39 cellular contexts compared by ENCODE assay signal in the genomic region with DNA sequence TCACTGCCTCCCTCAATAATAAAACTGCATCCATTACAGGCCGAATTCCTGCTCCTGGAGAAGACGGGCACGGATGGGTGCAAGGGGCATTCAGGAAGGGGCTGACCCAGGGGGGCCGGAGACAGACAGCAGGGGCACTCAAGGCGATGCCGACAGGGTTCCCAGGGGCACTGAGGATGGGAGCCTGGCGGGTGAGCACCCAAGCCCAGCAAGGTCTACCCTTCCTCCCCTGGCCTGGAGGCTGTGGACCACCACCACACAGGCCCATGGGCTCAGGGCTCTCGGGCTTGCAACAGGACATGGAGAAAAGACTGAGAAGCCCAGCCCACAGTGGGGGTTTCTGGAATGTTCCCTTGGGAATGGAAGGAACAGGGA.
"Had no signal": no experiment of that assay in that cellular context is flagged by ENCODE, and none has a peak within 500 bp of the region (broad histone marks: within the 10 kb centered on the region; RNA-seq: fewer than 3 reads in every experiment).

No MANE protein-coding gene starts in this region.

- H3K4me1 Mint-ChIP-seq: activated naive CD4-positive, alpha-beta T cell treated with anti-CD3 and anti-CD28 coated beads, Interleukin-2, amount 50 U/mL, for 24 hours; activated T-helper 17 cell treated with anti-CD3 and anti-CD28 coated beads, Interleukin-2, amount 50 U/mL, for 72 hours; central memory CD8-positive, alpha-beta T cell had no signal

- H3K4me1 ChIP-seq: ascending aorta had no signal

- H3K36me3 ChIP-seq: ascending aorta, cardiac muscle cell had no signal

- H3K27ac Mint-ChIP-seq: activated B cell treated with CpG ODN at 0.5 μM for 24 hours; activated CD4-positive, alpha-beta memory T cell treated with anti-CD3 and anti-CD28 coated beads for 36 hours; activated CD4-positive, alpha-beta T cell treated with anti-CD3 and anti-CD28 coated beads, Interleukin-2, amount 10 ng/mL, durations not matched to agents 24 days and 14 days; activated CD8-positive, alpha-beta T cell treated with anti-CD3 and anti-CD28 coated beads for 36 hours; activated naive CD4-positive, alpha-beta T cell treated with anti-CD3 and anti-CD28 coated beads, Interleukin-2, amount 10 ng/mL, durations not matched to agents 7 days and 5 days; activated naive CD4-positive, alpha-beta T cell treated with anti-CD3 and anti-CD28 coated beads, Interleukin-2, amount 50 U/mL, for 24 hours; activated naive CD8-positive, alpha-beta T cell; activated naive CD8-positive, alpha-beta T cell treated with anti-CD3 and anti-CD28 coated beads, Interleukin-2, amount 10 ng/mL, durations not matched to agents 7 days and 5 days; activated naive CD8-positive, alpha-beta T cell treated with anti-CD3 and anti-CD28 coated beads, Interleukin-2, amount 50 U/mL, for 24 hours; activated T-cell treated with anti-CD3 and anti-CD28 coated beads, Interleukin-2, amount 50 U/mL, for 72 hours; activated T-helper 1 cell treated with anti-CD3 and anti-CD28 coated beads, Interleukin-12 subunit alpha, Interleukin-12 subunit beta, Interleukin-2, Interleukin-4 antibody, amounts not matched to agents 30 ng/mL and 10 ng/mL and 1 ng/mL, durations not matched to agents 14 hours and 24 hours and 36 hours; activated T-helper 17 cell treated with anti-CD3 and anti-CD28 coated beads, Interleukin-2, amount 50 U/mL, for 72 hours; brain; T-helper 1 cell treated with Interleukin-12 subunit alpha and Interleukin-12 subunit beta and Interleukin-4 antibody, amounts not matched to agents 30 μg/mL and 1 μg/mL, for 36 hours; T-helper 2 cell treated with Interferon-gamma antibody and Interleukin-4, amounts not matched to agents 5 μg/mL and 100 μg/mL, for 36 hours had no signal

- H3K9me3 ChIP-seq: ascending aorta had no signal

- H3K27ac ChIP-seq: ascending aorta, cardiac muscle cell, VCaP had no signal

- ATAC-seq: activated CD8-positive, alpha-beta T cell treated with anti-CD3 and anti-CD28 coated beads for 36 hours; activated naive CD8-positive, alpha-beta T cell treated with anti-CD3 and anti-CD28 coated beads, Interleukin-2, amount 50 U/mL, for 24 hours; activated T-cell treated with anti-CD3 and anti-CD28 coated beads, Interleukin-2, amount 50 U/mL, for 4 hours; activated T-cell treated with anti-CD3 and anti-CD28 coated beads, Interleukin-2, amount 50 U/mL, for 72 hours; activated T-helper 17 cell treated with anti-CD3 and anti-CD28 coated beads, Interleukin-2, amount 50 U/mL, for 72 hours had no signal

- DNase-seq: activated B cell treated with CpG ODN at 0.5 μM for 24 hours; activated CD4-positive, alpha-beta memory T cell treated with anti-CD3 and anti-CD28 coated beads for 36 hours; activated CD4-positive, alpha-beta T cell treated with anti-CD3 and anti-CD28 coated beads for 4 hours; activated CD4-positive, alpha-beta T cell treated with anti-CD3 and anti-CD28 coated beads, Interleukin-2, amount 10 ng/mL, durations not matched to agents 24 days and 14 days; activated CD4-positive, alpha-beta T cell treated with anti-CD3 and anti-CD28 coated beads, Interleukin-2, amount 50 U/mL, for 1 hour; activated CD4-positive, alpha-beta T cell treated with anti-CD3 and anti-CD28 coated beads, Interleukin-2, amount 50 U/mL, for 4 hours; activated CD4-positive, CD25-positive, alpha-beta regulatory T cell treated with anti-CD3 and anti-CD28 coated beads, Interleukin-2, amount 50 U/mL, for 72 hours; activated CD8-positive, alpha-beta memory T cell treated with anti-CD3 and anti-CD28 coated beads, Interleukin-2, amount 50 U/mL, for 4 hours; activated CD8-positive, alpha-beta T cell treated with anti-CD3 and anti-CD28 coated beads for 36 hours; activated effector memory CD4-positive, alpha-beta T cell treated with Interleukin-2 at 50 U/mL for 16 hours; activated gamma-delta T cell; activated naive CD4-positive, alpha-beta T cell treated with anti-CD3 and anti-CD28 coated beads, Interleukin-2, amount 10 ng/mL, durations not matched to agents 7 days and 5 days; activated naive CD4-positive, alpha-beta T cell treated with Interleukin-2 at 50 U/mL for 16 hours; activated naive CD8-positive, alpha-beta T cell treated with anti-CD3 and anti-CD28 coated beads, Interleukin-2, amount 10 ng/mL, durations not matched to agents 7 days and 5 days; activated naive CD8-positive, alpha-beta T cell treated with anti-CD3 and anti-CD28 coated beads, Interleukin-2, amount 50 U/mL, for 24 hours; activated T-cell treated with anti-CD3 and anti-CD28 coated beads for 4 hours; activated T-cell treated with anti-CD3 and anti-CD28 coated beads, Interleukin-2, amount 50 U/mL, for 1 hour; activated T-cell treated with anti-CD3 and anti-CD28 coated beads, Interleukin-2, amount 50 U/mL, for 4 hours; activated T-cell treated with anti-CD3 and anti-CD28 coated beads, Interleukin-2, amount 50 U/mL, for 72 hours; amygdala; anterior cingulate cortex; caudate nucleus; cerebellar nuclear complex; T-helper 1 cell; T-helper 2 cell; T-helper 9 cell had no signal

- H3K27me3 ChIP-seq: ascending aorta, cardiac muscle cell had no signal

- H3K4me3 ChIP-seq: ascending aorta, cardiac muscle cell had no signal

- H3K4me3 Mint-ChIP-seq: activated B cell treated with CpG ODN at 0.5 μM for 24 hours; activated CD4-positive, alpha-beta memory T cell treated with anti-CD3 and anti-CD28 coated beads for 36 hours; activated CD4-positive, alpha-beta T cell treated with anti-CD3 and anti-CD28 coated beads, Interleukin-2, amount 10 ng/mL, durations not matched to agents 24 days and 14 days; activated CD8-positive, alpha-beta T cell treated with anti-CD3 and anti-CD28 coated beads for 36 hours; activated naive CD4-positive, alpha-beta T cell treated with anti-CD3 and anti-CD28 coated beads, Interleukin-2, amount 10 ng/mL, durations not matched to agents 7 days and 5 days; activated naive CD4-positive, alpha-beta T cell treated with anti-CD3 and anti-CD28 coated beads, Interleukin-2, amount 50 U/mL, for 24 hours; activated naive CD8-positive, alpha-beta T cell; activated naive CD8-positive, alpha-beta T cell treated with anti-CD3 and anti-CD28 coated beads, Interleukin-2, amount 10 ng/mL, durations not matched to agents 7 days and 5 days; activated naive CD8-positive, alpha-beta T cell treated with anti-CD3 and anti-CD28 coated beads, Interleukin-2, amount 50 U/mL, for 24 hours; activated T-cell treated with anti-CD3 and anti-CD28 coated beads, Interleukin-2, amount 50 U/mL, for 4 hours; activated T-cell treated with anti-CD3 and anti-CD28 coated beads, Interleukin-2, amount 50 U/mL, for 72 hours; activated T-helper 1 cell treated with anti-CD3 and anti-CD28 coated beads, Interleukin-12 subunit alpha, Interleukin-12 subunit beta, Interleukin-2, Interleukin-4 antibody, amounts not matched to agents 30 ng/mL and 10 ng/mL and 1 ng/mL, durations not matched to agents 14 hours and 24 hours and 36 hours; activated T-helper 17 cell treated with anti-CD3 and anti-CD28 coated beads, Interleukin-2, amount 50 U/mL, for 72 hours; brain; central memory CD8-positive, alpha-beta T cell; T-helper 1 cell treated with Interleukin-12 subunit alpha and Interleukin-12 subunit beta and Interleukin-4 antibody, amounts not matched to agents 30 μg/mL and 1 μg/mL, for 36 hours; T-helper 2 cell treated with Interferon-gamma antibody and Interleukin-4, amounts not matched to agents 5 μg/mL and 100 μg/mL, for 36 hours had no signal

- H3K9me3 Mint-ChIP-seq: activated B cell treated with CpG ODN at 0.5 μM for 24 hours; activated CD4-positive, alpha-beta memory T cell treated with anti-CD3 and anti-CD28 coated beads for 36 hours; activated CD4-positive, alpha-beta T cell treated with anti-CD3 and anti-CD28 coated beads, Interleukin-2, amount 10 ng/mL, durations not matched to agents 24 days and 14 days; activated CD8-positive, alpha-beta T cell treated with anti-CD3 and anti-CD28 coated beads for 36 hours; activated naive CD4-positive, alpha-beta T cell treated with anti-CD3 and anti-CD28 coated beads, Interleukin-2, amount 10 ng/mL, durations not matched to agents 7 days and 5 days; activated naive CD4-positive, alpha-beta T cell treated with anti-CD3 and anti-CD28 coated beads, Interleukin-2, amount 50 U/mL, for 24 hours; activated naive CD8-positive, alpha-beta T cell treated with anti-CD3 and anti-CD28 coated beads, Interleukin-2, amount 10 ng/mL, durations not matched to agents 7 days and 5 days; activated naive CD8-positive, alpha-beta T cell treated with anti-CD3 and anti-CD28 coated beads, Interleukin-2, amount 50 U/mL, for 24 hours; activated T-cell treated with anti-CD3 and anti-CD28 coated beads, Interleukin-2, amount 50 U/mL, for 4 hours; activated T-cell treated with anti-CD3 and anti-CD28 coated beads, Interleukin-2, amount 50 U/mL, for 72 hours; activated T-helper 1 cell treated with anti-CD3 and anti-CD28 coated beads, Interleukin-12 subunit alpha, Interleukin-12 subunit beta, Interleukin-2, Interleukin-4 antibody, amounts not matched to agents 30 ng/mL and 10 ng/mL and 1 ng/mL, durations not matched to agents 14 hours and 24 hours and 36 hours; activated T-helper 17 cell treated with anti-CD3 and anti-CD28 coated beads, Interleukin-2, amount 50 U/mL, for 72 hours; central memory CD8-positive, alpha-beta T cell; T-helper 1 cell treated with Interleukin-12 subunit alpha and Interleukin-12 subunit beta and Interleukin-4 antibody, amounts not matched to agents 30 μg/mL and 1 μg/mL, for 36 hours; T-helper 2 cell treated with Interferon-gamma antibody and Interleukin-4, amounts not matched to agents 5 μg/mL and 100 μg/mL, for 36 hours had no signal

- H3K36me3 Mint-ChIP-seq: activated CD4-positive, alpha-beta memory T cell treated with anti-CD3 and anti-CD28 coated beads for 36 hours; activated naive CD4-positive, alpha-beta T cell treated with anti-CD3 and anti-CD28 coated beads, Interleukin-2, amount 10 ng/mL, durations not matched to agents 7 days and 5 days; activated naive CD4-positive, alpha-beta T cell treated with anti-CD3 and anti-CD28 coated beads, Interleukin-2, amount 50 U/mL, for 24 hours; activated naive CD8-positive, alpha-beta T cell; activated naive CD8-positive, alpha-beta T cell treated with anti-CD3 and anti-CD28 coated beads, Interleukin-2, amount 10 ng/mL, durations not matched to agents 7 days and 5 days; brain had no signal

- FAIRE-seq: bronchial epithelial cell, TTC549 had no signal
